ENCODE assay signal across 11 cellular contexts in the genomic region with DNA sequence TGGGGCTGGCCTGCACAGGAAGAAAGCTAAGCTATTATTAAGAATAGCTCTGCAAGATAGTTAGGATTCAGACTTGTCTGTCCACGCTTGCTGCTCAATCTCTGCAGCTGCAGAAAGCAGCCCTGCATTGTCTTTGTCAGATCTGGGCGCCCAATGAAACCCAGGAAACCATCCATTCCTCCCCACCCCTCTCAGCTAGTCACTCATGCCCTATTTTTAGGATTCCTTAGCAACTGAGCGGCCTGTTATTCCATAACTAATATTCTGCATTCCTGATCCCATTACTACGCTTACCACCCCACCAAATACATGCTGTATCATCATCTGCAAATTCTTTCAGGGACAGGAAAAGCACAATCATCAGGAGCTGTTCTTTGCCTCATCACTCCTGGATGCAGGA. TPM values are rescaled to one million over a fixed set of nuclear protein-coding genes. Genes with fewer than 3 reads are reported as not detected.
DNase-seq lines count a peak whose midpoint lies in the region; FAIRE-seq and TF ChIP-seq lines count a peak whose summit lies in the region.
"Had no signal": no experiment of that assay in that cellular context is flagged by ENCODE, and none has a peak within 500 bp of the region (broad histone marks: within the 10 kb centered on the region; RNA-seq: fewer than 3 reads in every experiment).

No MANE protein-coding gene starts in this region.

- peak overlapping the region; percentile 18 for H3K4me2 ChIP-seq in skeletal muscle satellite cell (ENCODE audit: low read length)

- no peaks in the 10 kb centered on the region for H3K9me3 ChIP-seq in adipocyte (ENCODE audit: control insufficient read depth, low read length)
- H3K9me3 ChIP-seq in skeletal muscle satellite cell (replicated peaks; ENCODE audit: low read length), result no peaks in the 10 kb centered on the region

- H3K36me3 Mint-ChIP-seq in glutamatergic neuron (ENCODE audit: unreplicated experiment), result no peaks in the 10 kb centered on the region

- peaks cover under 1% of the 10 kb centered on the region for H3K27me3 ChIP-seq in adipocyte (replicated peaks; ENCODE audit: control insufficient read depth, insufficient read depth, low read length)
- H3K27me3 ChIP-seq in skeletal muscle satellite cell (ENCODE audit: control insufficient read depth, insufficient read depth, low read length), result no peaks in the 10 kb centered on the region

- no peak overlapping the region for H3K4me3 Mint-ChIP-seq in glutamatergic neuron (ENCODE audit: unreplicated experiment)
- H3K4me3 Mint-ChIP-seq: effector memory CD8-positive, alpha-beta T cell had no signal

- H3K27me3 Mint-ChIP-seq in glutamatergic neuron (ENCODE audit: unreplicated experiment), result peaks cover 2% of the 10 kb centered on the region

- no peak overlapping the region for H3K9ac ChIP-seq in adipocyte (ENCODE audit: low read length)
- H3K9ac ChIP-seq in skeletal muscle satellite cell (ENCODE audit: low read depth, low read length), result no peak overlapping the region

- no peak for TF ChIP-seq POLR2A in GM12891 (IDR thresholded peaks at IDR 0.05; ENCODE audit: low read depth, low read length)

- DNase-seq in GM12891 (ENCODE audit: insufficient read length, low spot score) (no peak), adipocyte (ENCODE audit: low read depth) (peak; percentile 60), glutamatergic neuron (no peak), NCI-H1694 treated with DMSO at 0.1 percent for 48 hours (lab: John Stamatoyannopoulos, UW) (no peak), LoVo (ENCODE audit: low spot score) (no peak), NCI-H446 treated with DMSO at 0.1 percent for 48 hours (lab: John Stamatoyannopoulos, UW) (no peak)
- DNase-seq in activated naive CD4-positive, alpha-beta T cell (lab: John Stamatoyannopoulos, UW), result no peak
- DNase-seq: Calu3; effector memory CD8-positive, alpha-beta T cell; NCI-H1417 treated with DMSO at 0.1 percent for 48 hours had no signal

- no peak for TF ChIP-seq CTCF in glutamatergic neuron (IDR thresholded peaks at IDR 0.05; ENCODE audit: partially characterized antibody, unreplicated experiment)

- FAIRE-seq in GM12891 (lab: Jason Lieb, UNC), result peak; percentile 51

- peak overlapping the region; percentile 14 for H3K27ac Mint-ChIP-seq in glutamatergic neuron (ENCODE audit: unreplicated experiment)
- H3K27ac Mint-ChIP-seq: effector memory CD8-positive, alpha-beta T cell had no signal

- H3K9me3 Mint-ChIP-seq in glutamatergic neuron (ENCODE audit: unreplicated experiment), result no peaks in the 10 kb centered on the region
- H3K9me3 Mint-ChIP-seq: effector memory CD8-positive, alpha-beta T cell had no signal

- H3K36me3 ChIP-seq in adipocyte (ENCODE audit: control insufficient read depth, insufficient read depth, low read length, severe bottlenecking), result no peaks in the 10 kb centered on the region
- H3K36me3 ChIP-seq in skeletal muscle satellite cell (ENCODE audit: insufficient read depth, low read length), result no peaks in the 10 kb centered on the region

- peaks cover 38% of the 10 kb centered on the region for H3K4me1 Mint-ChIP-seq in glutamatergic neuron (ENCODE audit: low read depth, unreplicated experiment)

- H3K4me1 ChIP-seq in adipocyte (ENCODE audit: control insufficient read depth, insufficient read depth, low read length) (peaks cover 23% of the 10 kb centered on the region), skeletal muscle satellite cell (ENCODE audit: control insufficient read depth, insufficient read depth, low read length) (peaks cover 17% of the 10 kb centered on the region)

- no peak overlapping the region for H3K4me3 ChIP-seq in adipocyte (ENCODE audit: low read length)
- no peak overlapping the region for H3K4me3 ChIP-seq in skeletal muscle satellite cell (ENCODE audit: low read length)

TF ChIP-seq in GM12891, 5 proteins besides CTCF, POLR2A, EP300 and RAD21:
- TF ChIP-seq TAF1 (IDR thresholded peaks at IDR 0.05; ENCODE audit: low read depth, low read length) (no peak), POLR2AphosphoS5 (IDR thresholded peaks at IDR 0.05; ENCODE audit: low read depth, low read length) (no peak), SPI1 (IDR thresholded peaks at IDR 0.05; ENCODE audit: low read depth, low read length) (no peak), POU2F2 (IDR thresholded peaks at IDR 0.05; ENCODE audit: low read depth, low read length) (no peak), PAX5 (IDR thresholded peaks at IDR 0.05; ENCODE audit: insufficient read depth, low read length, severe bottlenecking) (no peak)

RNA-seq across cellular contexts. Expression of gene APC, which starts 52.9 kb away (rescaled TPM):
- 4.1 TPM for polyA plus RNA-seq in GM12891 (2012; ENCODE audit: low read depth, missing spikeins)
- total RNA-seq in glutamatergic neuron (ENCODE audit: unreplicated experiment), result 136 TPM
- 48.2 and 56.6 TPM in 2 replicates for total RNA-seq in skeletal muscle satellite cell (2012; rRNA removed)
